ENCODE assay signal across 8 cellular contexts in the genomic region with DNA sequence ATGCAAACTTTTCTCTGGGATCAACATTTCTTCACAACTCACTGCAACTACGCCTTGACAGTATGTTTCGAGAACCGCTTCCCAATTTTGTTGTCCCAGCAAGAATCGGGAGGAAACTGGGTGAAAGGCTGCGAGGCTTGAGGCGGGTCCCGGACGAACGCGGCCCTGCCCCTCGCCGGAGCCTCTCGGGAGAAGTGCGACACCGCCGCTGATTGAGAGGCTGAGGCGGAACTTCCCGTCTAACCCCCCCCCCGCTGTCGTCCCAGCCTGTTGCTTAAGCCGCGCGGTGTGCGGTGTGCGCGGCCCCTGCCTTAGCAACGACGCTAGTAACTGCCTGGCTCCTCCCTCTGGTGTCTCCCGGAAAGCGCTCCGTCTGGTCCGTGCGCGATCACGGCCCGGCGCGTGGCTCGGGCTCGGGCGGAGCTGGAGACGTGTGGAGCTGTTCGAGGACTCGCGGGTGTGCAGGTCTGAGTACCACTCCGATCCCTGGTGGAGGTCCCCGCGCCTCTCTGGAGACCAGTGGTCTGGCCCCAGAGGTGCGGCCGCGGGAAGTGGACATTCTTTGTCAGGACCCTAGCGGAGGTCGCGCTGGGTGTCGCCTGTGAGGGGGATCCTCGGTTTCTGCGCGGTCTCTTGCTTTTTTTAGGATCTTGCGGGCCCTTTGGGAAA. TPM values are rescaled to one million over a fixed set of nuclear protein-coding genes. Genes with fewer than 3 reads are reported as not detected.
DNase-seq lines count a peak whose midpoint lies in the region; ATAC-seq and FAIRE-seq lines count a peak whose summit lies in the region.

A gene with protein sequence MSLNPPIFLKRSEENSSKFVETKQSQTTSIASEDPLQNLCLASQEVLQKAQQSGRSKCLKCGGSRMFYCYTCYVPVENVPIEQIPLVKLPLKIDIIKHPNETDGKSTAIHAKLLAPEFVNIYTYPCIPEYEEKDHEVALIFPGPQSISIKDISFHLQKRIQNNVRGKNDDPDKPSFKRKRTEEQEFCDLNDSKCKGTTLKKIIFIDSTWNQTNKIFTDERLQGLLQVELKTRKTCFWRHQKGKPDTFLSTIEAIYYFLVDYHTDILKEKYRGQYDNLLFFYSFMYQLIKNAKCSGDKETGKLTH (plus strand): TSS at position 391 of the 669 bp plus-strand sequence. CDS start 4,120 bp downstream, outside the sequence.
A gene with protein sequence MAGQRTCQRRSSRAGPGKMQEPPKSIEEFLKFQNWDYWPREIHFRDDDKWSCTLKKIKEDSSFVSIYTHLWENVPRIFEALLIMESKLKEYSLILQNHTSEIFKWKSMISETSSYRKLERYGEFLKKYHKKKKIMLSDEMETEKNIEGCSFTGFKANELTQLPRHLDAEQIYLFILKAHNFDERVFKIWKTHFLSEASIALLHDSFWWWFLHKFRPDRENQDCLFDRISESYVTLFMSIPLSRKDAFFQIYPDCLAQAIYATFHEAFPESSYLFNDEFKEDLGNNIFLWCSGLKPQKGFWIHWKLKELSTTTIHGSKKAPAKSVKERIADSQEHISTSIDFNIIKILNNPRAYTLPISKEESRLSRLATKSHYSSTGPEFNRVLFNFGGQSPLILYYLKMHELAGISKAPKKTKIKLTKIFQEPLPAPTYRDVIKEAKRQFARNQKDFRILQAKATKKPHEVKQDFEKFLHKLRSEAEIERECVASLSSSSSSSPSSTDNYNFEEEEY (minus strand): TSS at position 161 of the 669 bp plus-strand sequence. CDS start 5,647 bp downstream, outside the sequence.

- H3K9me3 ChIP-seq in mesodermal cell (ENCODE audit: control insufficient read depth, low read length): peaks cover 22% of the 10 kb centered on the region

- 0 to 1% methylated on average over 34 to 49 of the region's 59 CpGs for WGBS in mesodermal cell (ENCODE audit: insufficient coverage in 2 of 2), 2 experiments

- no peaks in the 10 kb centered on the region for H3K4me1 ChIP-seq in mesodermal cell (ENCODE audit: control insufficient read depth, insufficient read depth, low read length, poor library complexity, severe bottlenecking)

- peak within 1 kb of the TSS; percentile 89 for H3K27ac ChIP-seq in mesodermal cell (ENCODE audit: low read depth, low read length, severe bottlenecking)

- H3K4me3 ChIP-seq in mesodermal cell (ENCODE audit: extremely low read depth, insufficient read depth, low read length, poor library complexity, severe bottlenecking): peak within 1 kb of the TSS; percentile 62

- peak; percentile 95 for DNase-seq in Caki2 (ENCODE audit: low read depth)
- DNase-seq in HUDEP-2 (lab: John Stamatoyannopoulos, UW; ENCODE audit: unreplicated experiment in 76 of 76): peak; percentile 24 to 96 (median 91)
- peak; percentile 99 for DNase-seq in NOMO-1 treated with dmso at 0.1 percent for 144 hours (lab: John Stamatoyannopoulos, UW; ENCODE audit: unreplicated experiment)
- DNase-seq in activated CD8-positive, alpha-beta memory T cell treated with anti-CD3 and anti-CD28 coated beads, Interleukin-2, amount 50 U/mL, for 1 hour (ENCODE audit: extremely low read depth): peak; percentile 90
- DNase-seq in stimulated activated CD8-positive, alpha-beta memory T cell treated with anti-CD3 and anti-CD28 coated beads, Interleukin-15, amount 100 ng/mL, for 24 hours (ENCODE audit: low read depth): peak; percentile 74

- FAIRE-seq in endometrium (lab: Jason Lieb, UNC): peak; percentile 79

- ATAC-seq in GM21390 (IDR thresholded peaks at IDR 0.05; ENCODE audit: unreplicated experiment): peak; percentile 98

- in situ Hi-C loops in Caki2 (cut with HindIII; ENCODE audit: low pct_unique_long_range_greater_than_20kb, low sequenced_read_pairs): no loop called here

- H3K36me3 ChIP-seq in mesodermal cell (ENCODE audit: control insufficient read depth, insufficient read depth, low read length): peaks cover 31% of the 10 kb centered on the region

RNA-seq across cellular contexts. Expression of the first gene that starts in this region (rescaled TPM):
- total RNA-seq in Caki2 (2014; rRNA removed; shearing (Covaris generic); ENCODE audit: low replicate concordance): 9.9 and 19.2 TPM in 2 replicates
- 29.6 TPM for polyA plus RNA-seq in mesodermal cell (2013, experiment 1 of 2)
- 33.6 TPM for polyA plus RNA-seq in mesodermal cell (2013, experiment 2 of 2)

RNA-seq across cellular contexts. Expression of the second gene that starts in this region (rescaled TPM):
- 5.2 and 5.8 TPM in 2 replicates for total RNA-seq in Caki2 (2014; rRNA removed; shearing (Covaris generic); ENCODE audit: low replicate concordance)
- polyA plus RNA-seq in mesodermal cell (2013, experiment 1 of 2): 9.0 TPM
- 10.6 TPM for polyA plus RNA-seq in mesodermal cell (2013, experiment 2 of 2)

Comparison
In these comparisons a context has a peak if more than half of its experiments do, and no peak if none do; other contexts are left out.
1. Peak in every context shown above with its lines: DNase-seq, ATAC-seq, H3K4me3 ChIP-seq and H3K27ac ChIP-seq.